ENCODE assay signal across 17 cellular contexts in genomic region chr5:141680178-141680577, GRCh38. TPM values are rescaled to one million over a fixed set of nuclear protein-coding genes. Genes with fewer than 3 reads are reported as not detected.
DNase-seq lines count a peak whose midpoint lies in the region; ATAC-seq, FAIRE-seq and TF ChIP-seq lines count a peak whose summit lies in the region.
"Had no signal": no experiment of that assay in that cellular context is flagged by ENCODE, and none has a peak within 500 bp of the region (broad histone marks: within the 10 kb centered on the region; RNA-seq: fewer than 3 reads in every experiment).

No MANE protein-coding gene starts in this region.

- intact Hi-C loops in left ventricle myocardium inferior (cut with micrococcal nuclease): no loop called here
- intact Hi-C loops in left ventricle myocardium superior (cut with micrococcal nuclease): no loop called here

- no peak for TF ChIP-seq POLR2A in H1 (IDR thresholded peaks at IDR 0.05; ENCODE audit: control extremely low read depth in 1 of 2, low read depth in 2 of 2, low read length in 2 of 2)
- no peak for TF ChIP-seq POLR2A in upper lobe of left lung (IDR thresholded peaks at IDR 0.05)

- no peak overlapping the region for H3K23ac ChIP-seq in H1 (ENCODE audit: insufficient read length)

- no peak overlapping the region; the same call in 1 of the 2 replicates for H2BK20ac ChIP-seq in H1 (ENCODE audit: low read length)

- H2BK5ac ChIP-seq in H1 (ENCODE audit: low read depth, low read length): peak overlapping the region; percentile 98; the same call in 1 of the 2 replicates

- no peak overlapping the region for H4K8ac ChIP-seq in H1 (ENCODE audit: extremely low read depth, insufficient read depth, low read length)

- H3K27ac ChIP-seq in left ventricle myocardium inferior (replicated peaks) (peak overlapping the region; percentile 95), H1 (ENCODE audit: low read depth, low read length) (no peak overlapping the region), mesodermal cell (ENCODE audit: low read depth, low read length, severe bottlenecking) (peak overlapping the region; percentile 97), upper lobe of left lung (peak overlapping the region; percentile 47 to 94 (median 61))

- no peak overlapping the region for H2BK120ac ChIP-seq in H1 (replicated peaks; ENCODE audit: low read depth, low read length)

- no peak overlapping the region for H3K9ac ChIP-seq in H1 (replicated peaks in 1 of 4; ENCODE audit: extremely low read depth in 1 of 4, low read depth in 3 of 4, low read length in 3 of 4)

- H3K27me3 ChIP-seq in left ventricle myocardium inferior (ENCODE audit: low read depth) (no peaks in the 10 kb centered on the region), H1 (replicated peaks in 1 of 4; ENCODE audit: control insufficient read depth in 3 of 4, extremely low read depth in 1 of 4, insufficient read depth in 3 of 4, low read length in 3 of 4) (no peaks in the 10 kb centered on the region), upper lobe of left lung (no peaks in the 10 kb centered on the region)

- no peak for TF ChIP-seq RAD21 in H1 (IDR thresholded peaks at IDR 0.05 in 1 of 2, conservative IDR thresholded peaks at IDR 0.05 in 1 of 2; ENCODE audit: low read depth in 2 of 2, low read length in 2 of 2)

- no peak overlapping the region for H3K14ac ChIP-seq in H1 (ENCODE audit: insufficient read length)

- no peaks in the 10 kb centered on the region; the same call in 1 of the 2 replicates for H3K79me1 ChIP-seq in H1 (ENCODE audit: low read depth, low read length)

- POLR2A ChIA-PET in H1 (lab: Charles Lee; ENCODE audit: partially characterized antibody): interaction anchor here (0.8 to 3.8 kb wide), 6 partner anchors 11 to 280 kb away, joined by 3 to 18 read pairs (median 4); partner anchors contain the start of genes DELE1, HDAC3, PCDH1 and RELL2
- POLR2A ChIA-PET in activated CD4-positive, alpha-beta T cell treated with anti-CD3 and anti-CD28 coated beads, Interleukin-2, amount 10 ng/mL, durations not matched to agents 7 days and 5 days (lab: Charles Lee): no interaction called here

- H3K4me1 ChIP-seq in left ventricle myocardium inferior (peaks cover 68% of the 10 kb centered on the region), H1 (replicated peaks in 1 of 4; ENCODE audit: control insufficient read depth in 3 of 4, insufficient read depth in 4 of 4, low read length in 3 of 4) (peaks cover 10 to 33% (median 21%) of the 10 kb centered on the region in 4 experiments), mesodermal cell (ENCODE audit: control insufficient read depth, insufficient read depth, low read length, poor library complexity, severe bottlenecking) (peaks cover 31% of the 10 kb centered on the region), upper lobe of left lung (peaks cover 22 to 45% (median 39%) of the 10 kb centered on the region in 4 donors)

- peaks cover 3% of the 10 kb centered on the region for H3K27me3 Mint-ChIP-seq in activated CD4-positive, alpha-beta T cell treated with anti-CD3 and anti-CD28 coated beads, Interleukin-2, amount 10 ng/mL, durations not matched to agents 7 days and 5 days
- H3K27me3 Mint-ChIP-seq: CD4-positive, alpha-beta T cell had no signal

- H3K27ac Mint-ChIP-seq in activated CD4-positive, alpha-beta T cell treated with anti-CD3 and anti-CD28 coated beads, Interleukin-2, amount 10 ng/mL, durations not matched to agents 7 days and 5 days: no peak overlapping the region
- H3K27ac Mint-ChIP-seq: activated CD4-positive, alpha-beta T cell treated with anti-CD3 and anti-CD28 coated beads for 36 hours; CD4-positive, alpha-beta T cell; stimulated activated naive B cell treated with anti-CD40 and anti-IgM and Interleukin-4, amounts not matched to agents 10 μg/mL and 1 μg/mL and 100 μg/mL, for 72 hours had no signal

- 95% methylated on average over 15 of the region's 16 CpGs; no CpG with 5 or more reads in 1 of the 2 experiments for WGBS in H1 (ENCODE audit: extremely low coverage in 1 of 2, insufficient coverage in 1 of 2, insufficient read length in 1 of 2, insufficient replicate concordance in 2 of 2, low coverage in 1 of 2, low lambda C conversion rate in 2 of 2, missing lambda C conversion rate in 1 of 2), 2 experiments
- WGBS in mesodermal cell (ENCODE audit: insufficient coverage in 2 of 2), 2 experiments: 91 to 93% methylated on average over 16 of the region's 16 CpGs
- WGBS in upper lobe of left lung, 2 donors: 47 to 81% methylated on average over 3 to 8 of the region's 16 CpGs

- H3K4me3 ChIP-seq in left ventricle myocardium inferior (peak overlapping the region; percentile 75), H1 (ENCODE audit: extremely low read depth in 1 of 4, insufficient read depth in 2 of 4, low read depth in 3 of 4, low read length in 4 of 4) (peak overlapping the region in 1 of 4 experiments; percentile 73; a peak in 1 of 8 replicates), mesodermal cell (ENCODE audit: extremely low read depth, insufficient read depth, low read length, poor library complexity, severe bottlenecking) (peak overlapping the region; percentile 50), upper lobe of left lung (peak overlapping the region in 3 of 4 donors; percentile 29 to 78 (median 60))

- peak overlapping the region; percentile 91 for H4K91ac ChIP-seq in H1 (replicated peaks; ENCODE audit: insufficient read length, low read length)

- peak overlapping the region; percentile 82; the same call in 1 of the 2 replicates for H2AK5ac ChIP-seq in H1 (ENCODE audit: low read depth, low read length)

- DNase-seq in left ventricle myocardium inferior (no peak), left ventricle myocardium superior (no peak), H1 (ENCODE audit: low read depth in 1 of 2, low spot score in 2 of 2) (no peak), upper lobe of left lung (no peak), NAMALWA (ENCODE audit: low spot score) (no peak)
- no peak for DNase-seq in activated CD4-positive, alpha-beta T cell treated with anti-CD3 and anti-CD28 coated beads, Interleukin-2, amount 10 ng/mL, durations not matched to agents 7 days and 5 days
- DNase-seq: activated CD4-positive, alpha-beta T cell treated with anti-CD3 and anti-CD28 coated beads for 36 hours; activated effector memory CD4-positive, alpha-beta T cell treated with Interleukin-2 at 50 U/mL for 16 hours; CD4-positive, alpha-beta T cell; DND-41; effector memory CD4-positive, alpha-beta T cell; stimulated activated naive B cell treated with anti-CD40 and anti-IgM and Interleukin-4, amounts not matched to agents 10 μg/mL and 1 μg/mL and 100 μg/mL, for 72 hours had no signal

- H3K56ac ChIP-seq in H1 (replicated peaks; ENCODE audit: insufficient read length, low read depth, low read length): no peak overlapping the region

- H2BK15ac ChIP-seq in H1 (ENCODE audit: low read length): peak overlapping the region; percentile 6; the same call in 1 of the 2 replicates

- H3K36me3 ChIP-seq in left ventricle myocardium inferior (peaks cover 16% of the 10 kb centered on the region), H1 (ENCODE audit: control insufficient read depth in 2 of 4, insufficient read depth in 4 of 4, low read length in 3 of 4) (peaks cover 0 to 10% (median 2%) of the 10 kb centered on the region in 4 experiments; a peak in 5 of 8 replicates), mesodermal cell (ENCODE audit: control insufficient read depth, insufficient read depth, low read length) (peaks cover 29% of the 10 kb centered on the region), upper lobe of left lung (peaks cover 0 to 16% (median 0%) of the 10 kb centered on the region in 4 donors)
- H3K36me3 ChIP-seq: HAP-1 had no signal

- H2AFZ ChIP-seq in H1 (ENCODE audit: low read length): no peak overlapping the region

- peak overlapping the region; percentile 85; the same call in 1 of the 2 replicates for H2BK12ac ChIP-seq in H1 (ENCODE audit: low read depth, low read length)

- H3K4me3 Mint-ChIP-seq in activated CD4-positive, alpha-beta T cell treated with anti-CD3 and anti-CD28 coated beads, Interleukin-2, amount 10 ng/mL, durations not matched to agents 7 days and 5 days: no peak overlapping the region
- H3K4me3 Mint-ChIP-seq: activated CD4-positive, alpha-beta T cell treated with anti-CD3 and anti-CD28 coated beads for 36 hours had no signal

- no peaks in the 10 kb centered on the region for H4K20me1 ChIP-seq in H1 (replicated peaks in 1 of 2; ENCODE audit: control insufficient read depth in 1 of 2, insufficient read depth in 2 of 2, low read length in 2 of 2)

- peak overlapping the region; percentile 56; the same call in 1 of the 2 replicates for H3K18ac ChIP-seq in H1 (ENCODE audit: extremely low read depth, low read length)

- no peak for FAIRE-seq in H1 (lab: Jason Lieb, UNC)
- FAIRE-seq: A549, GM18507 had no signal

- H4K5ac ChIP-seq in H1 (ENCODE audit: insufficient read length, low read depth, low read length): peak overlapping the region; percentile 16

- H3K79me2 ChIP-seq in H1 (ENCODE audit: control insufficient read depth in 1 of 2, insufficient read depth in 2 of 2, low read length in 2 of 2): peaks cover 0 to 6% of the 10 kb centered on the region in 2 experiments; a peak in 1 of 4 replicates

- no peak for TF ChIP-seq EP300 in H1 (IDR thresholded peaks at IDR 0.05; ENCODE audit: borderline replicate concordance in 1 of 2, low read depth in 2 of 2, low read length in 2 of 2)
- TF ChIP-seq EP300 in upper lobe of left lung (IDR thresholded peaks at IDR 0.05): no peak

- H3K9me3 Mint-ChIP-seq in activated CD4-positive, alpha-beta T cell treated with anti-CD3 and anti-CD28 coated beads, Interleukin-2, amount 10 ng/mL, durations not matched to agents 7 days and 5 days: no peaks in the 10 kb centered on the region
- H3K9me3 Mint-ChIP-seq: CD4-positive, alpha-beta T cell; stimulated activated naive B cell treated with anti-CD40 and anti-IgM and Interleukin-4, amounts not matched to agents 10 μg/mL and 1 μg/mL and 100 μg/mL, for 72 hours had no signal

- no peaks in the 10 kb centered on the region for H3K9me3 ChIP-seq in left ventricle myocardium inferior (replicated peaks)
- no peaks in the 10 kb centered on the region for H3K9me3 ChIP-seq in H1 (ENCODE audit: insufficient read depth in 2 of 2, low read depth in 1 of 2, low read length in 1 of 2)
- H3K9me3 ChIP-seq in mesodermal cell (ENCODE audit: control insufficient read depth, low read length): no peaks in the 10 kb centered on the region
- H3K9me3 ChIP-seq in upper lobe of left lung: no peaks in the 10 kb centered on the region
- H3K9me3 ChIP-seq: A549, HAP-1 had no signal

- no peaks in the 10 kb centered on the region for H3K36me3 Mint-ChIP-seq in activated CD4-positive, alpha-beta T cell treated with anti-CD3 and anti-CD28 coated beads, Interleukin-2, amount 10 ng/mL, durations not matched to agents 7 days and 5 days (ENCODE audit: low read depth)

- H3K4me2 ChIP-seq in H1 (ENCODE audit: insufficient read depth in 1 of 2, low read depth in 2 of 2, low read length in 2 of 2): peak overlapping the region; percentile 88 to 97; a peak in 3 of 4 replicates

- H3K4ac ChIP-seq in H1 (replicated peaks; ENCODE audit: insufficient read length, low read depth, low read length): peak overlapping the region; percentile 95

- peaks cover 16% of the 10 kb centered on the region for H3K23me2 ChIP-seq in H1 (ENCODE audit: low read depth, low read length)

- ATAC-seq in left ventricle myocardium superior (no peak), upper lobe of left lung (ENCODE audit: low FRiP score in 2 of 2) (no peak), GM19328 (IDR thresholded peaks at IDR 0.05; ENCODE audit: unreplicated experiment) (no peak)
- ATAC-seq: activated CD4-positive, alpha-beta T cell treated with anti-CD3 and anti-CD28 coated beads for 36 hours; stimulated activated naive B cell treated with anti-CD40 and anti-IgM and Interleukin-4, amounts not matched to agents 10 μg/mL and 1 μg/mL and 100 μg/mL, for 72 hours had no signal

- peaks cover 35% of the 10 kb centered on the region for H3K4me1 Mint-ChIP-seq in activated CD4-positive, alpha-beta T cell treated with anti-CD3 and anti-CD28 coated beads, Interleukin-2, amount 10 ng/mL, durations not matched to agents 7 days and 5 days

- CTCF ChIA-PET in H1 (lab: Charles Lee; ENCODE audit: partially characterized antibody): interaction anchor here (0.6 to 7.3 kb wide), 4 partner anchors 13 to 261 kb away, joined by 3 to 59 read pairs (median 12); partner anchors contain the start of gene PCDH1
- CTCF ChIA-PET in activated CD4-positive, alpha-beta T cell treated with anti-CD3 and anti-CD28 coated beads, Interleukin-2, amount 10 ng/mL, durations not matched to agents 7 days and 5 days (lab: Charles Lee): interaction anchor here (1.2 to 5.9 kb wide), 4 partner anchors 11 to 163 kb away, joined by 3 to 43 read pairs (median 4); no protein-coding TSS in a partner anchor

- no peak for TF ChIP-seq CTCF in left ventricle myocardium inferior (IDR thresholded peaks at IDR 0.05; ENCODE audit: borderline replicate concordance)
- TF ChIP-seq CTCF in H1 (IDR thresholded peaks at IDR 0.05; ENCODE audit: control extremely low read depth in 1 of 3, insufficient read depth in 1 of 3, low read depth in 1 of 3, low read length in 3 of 3): no peak
- TF ChIP-seq CTCF in upper lobe of left lung (IDR thresholded peaks at IDR 0.05): no peak

RNA-seq across cellular contexts. Expression of gene ARAP3, which starts 1.9 kb away (rescaled TPM):
- total RNA-seq in left ventricle myocardium inferior (15.2 TPM), left ventricle myocardium superior (13.2 TPM), upper lobe of left lung (10 to 100 TPM; 10.1 to 43.0 (median 27.7) TPM)
- total RNA-seq in H1 (2021; fragmentation: NEBNext Ultra II Directional; extraction: Animal tissue kit (Norgen Biotek cat#: 25700)): 45.7 and 48.6 TPM in 2 replicates
- polyA plus RNA-seq in H1 (2011; rRNA removed): 14.4 and 19.7 TPM in 2 replicates
- 15.0 TPM for polyA plus RNA-seq in H1 (2011; cell fraction: cytosol; rRNA removed)
- polyA plus RNA-seq in H1 (2011; cell fraction: nucleus; rRNA removed): 74.7 TPM
- 34.7 to 39.3 TPM (median 37.2 TPM) in 4 replicates for polyA plus RNA-seq in H1 (2012, experiment 1 of 2)
- polyA plus RNA-seq in H1 (2012, experiment 2 of 2): 33.8 TPM
- 27.3 TPM for polyA plus RNA-seq in H1 (2013, experiment 1 of 2)
- 25.0 TPM for polyA plus RNA-seq in H1 (2013, experiment 2 of 2)
- 20.9 and 22.2 TPM in 2 replicates for polyA minus RNA-seq in H1 (2011; rRNA and poly(A)+ RNA removed)
- 20.5 TPM for polyA minus RNA-seq in H1 (2011; cell fraction: cytosol; rRNA and poly(A)+ RNA removed)
- 27.6 TPM for polyA minus RNA-seq in H1 (2011; cell fraction: nucleus; rRNA and poly(A)+ RNA removed)
- 68.5 TPM for polyA plus RNA-seq in mesodermal cell (2013, experiment 1 of 2)
- 47.6 TPM for polyA plus RNA-seq in mesodermal cell (2013, experiment 2 of 2)
- 1 to 10 TPM; 4.2 to 4.6 TPM for total RNA-seq in activated CD4-positive, alpha-beta T cell treated with anti-CD3 and anti-CD28 coated beads, Interleukin-2, amount 10 ng/mL, durations not matched to agents 7 days and 5 days

RNA-seq across cellular contexts. Expression of gene FCHSD1, which starts 29.0 kb away (rescaled TPM):
- total RNA-seq in left ventricle myocardium inferior: 4.7 TPM
- total RNA-seq in left ventricle myocardium superior: 3.7 TPM
- total RNA-seq in H1 (2021; fragmentation: NEBNext Ultra II Directional; extraction: Animal tissue kit (Norgen Biotek cat#: 25700)): 30.1 and 32.2 TPM in 2 replicates
- 22.0 and 36.8 TPM in 2 replicates for polyA plus RNA-seq in H1 (2011; rRNA removed)
- 51.4 TPM for polyA plus RNA-seq in H1 (2011; cell fraction: cytosol; rRNA removed)
- 345 TPM for polyA plus RNA-seq in H1 (2011; cell fraction: nucleus; rRNA removed)
- 26.3 to 30.1 TPM (median 27.0 TPM) in 4 replicates for polyA plus RNA-seq in H1 (2012, experiment 1 of 2)
- 13.2 TPM for polyA plus RNA-seq in H1 (2012, experiment 2 of 2)
- 22.6 TPM for polyA plus RNA-seq in H1 (2013, experiment 1 of 2)
- polyA plus RNA-seq in H1 (2013, experiment 2 of 2): 19.8 TPM
- 16.2 and 17.4 TPM in 2 replicates for polyA minus RNA-seq in H1 (2011; rRNA and poly(A)+ RNA removed)
- polyA minus RNA-seq in H1 (2011; cell fraction: cytosol; rRNA and poly(A)+ RNA removed): 15.9 TPM
- polyA minus RNA-seq in H1 (2011; cell fraction: nucleus; rRNA and poly(A)+ RNA removed): 56.3 TPM
- 41.5 TPM for polyA plus RNA-seq in mesodermal cell (2013, experiment 1 of 2)
- 27.4 TPM for polyA plus RNA-seq in mesodermal cell (2013, experiment 2 of 2)
- total RNA-seq in upper lobe of left lung: 100 to 1,000 TPM in 1 of 6 donors, 10 to 100 TPM in 5; 10.2 to 106 (median 32.7) TPM
- 10 to 100 TPM; 58.0 to 59.3 TPM for total RNA-seq in activated CD4-positive, alpha-beta T cell treated with anti-CD3 and anti-CD28 coated beads, Interleukin-2, amount 10 ng/mL, durations not matched to agents 7 days and 5 days

RNA-seq across cellular contexts. Expression of gene RELL2, which starts 43.4 kb away (rescaled TPM):
- total RNA-seq in left ventricle myocardium inferior: 1.0 TPM
- total RNA-seq in left ventricle myocardium superior: 0.55 TPM
- total RNA-seq in H1 (2021; fragmentation: NEBNext Ultra II Directional; extraction: Animal tissue kit (Norgen Biotek cat#: 25700)): 18.6 and 19.2 TPM in 2 replicates
- 23.7 and 33.1 TPM in 2 replicates for polyA plus RNA-seq in H1 (2011; rRNA removed)
- 31.2 TPM for polyA plus RNA-seq in H1 (2011; cell fraction: cytosol; rRNA removed)
- polyA plus RNA-seq in H1 (2011; cell fraction: nucleus; rRNA removed): 117 TPM
- polyA plus RNA-seq in H1 (2012, experiment 1 of 2): 12.5 to 21.6 TPM (median 17.8 TPM) in 4 replicates
- polyA plus RNA-seq in H1 (2012, experiment 2 of 2): 17.0 TPM
- 19.0 TPM for polyA plus RNA-seq in H1 (2013, experiment 1 of 2)
- 17.6 TPM for polyA plus RNA-seq in H1 (2013, experiment 2 of 2)
- 11.9 and 13.3 TPM in 2 replicates for polyA minus RNA-seq in H1 (2011; rRNA and poly(A)+ RNA removed)
- polyA minus RNA-seq in H1 (2011; cell fraction: cytosol; rRNA and poly(A)+ RNA removed): 7.9 TPM
- 18.7 TPM for polyA minus RNA-seq in H1 (2011; cell fraction: nucleus; rRNA and poly(A)+ RNA removed)
- 4.5 TPM for polyA plus RNA-seq in mesodermal cell (2013, experiment 1 of 2)
- 4.4 TPM for polyA plus RNA-seq in mesodermal cell (2013, experiment 2 of 2)
- 1 to 10 TPM; 2.6 to 9.4 (median 6.5) TPM for total RNA-seq in upper lobe of left lung
- total RNA-seq in activated CD4-positive, alpha-beta T cell treated with anti-CD3 and anti-CD28 coated beads, Interleukin-2, amount 10 ng/mL, durations not matched to agents 7 days and 5 days: 10 to 100 TPM; 25.1 to 26.9 TPM

RNA-seq across cellular contexts. Expression of gene HDAC3, which starts 43.5 kb away (rescaled TPM):
- total RNA-seq in left ventricle myocardium inferior: 27.4 TPM
- 28.9 TPM for total RNA-seq in left ventricle myocardium superior
- total RNA-seq in H1 (2021; fragmentation: NEBNext Ultra II Directional; extraction: Animal tissue kit (Norgen Biotek cat#: 25700)): 98.5 and 99.0 TPM in 2 replicates
- polyA plus RNA-seq in H1 (2011; rRNA removed): 120 and 124 TPM in 2 replicates
- 136 TPM for polyA plus RNA-seq in H1 (2011; cell fraction: cytosol; rRNA removed)
- polyA plus RNA-seq in H1 (2011; cell fraction: nucleus; rRNA removed): 146 TPM
- 97.2 to 108 TPM (median 102 TPM) in 4 replicates for polyA plus RNA-seq in H1 (2012, experiment 1 of 2)
- 126 TPM for polyA plus RNA-seq in H1 (2012, experiment 2 of 2)
- 75.7 TPM for polyA plus RNA-seq in H1 (2013, experiment 1 of 2)
- 75.1 TPM for polyA plus RNA-seq in H1 (2013, experiment 2 of 2)
- 143 and 172 TPM in 2 replicates for polyA minus RNA-seq in H1 (2011; rRNA and poly(A)+ RNA removed)
- 76.8 TPM for polyA minus RNA-seq in H1 (2011; cell fraction: cytosol; rRNA and poly(A)+ RNA removed)
- 65.7 TPM for polyA minus RNA-seq in H1 (2011; cell fraction: nucleus; rRNA and poly(A)+ RNA removed)
- 72.4 TPM for polyA plus RNA-seq in mesodermal cell (2013, experiment 1 of 2)
- 66.4 TPM for polyA plus RNA-seq in mesodermal cell (2013, experiment 2 of 2)
- 10 to 100 TPM; 37.2 to 76.5 (median 47.6) TPM for total RNA-seq in upper lobe of left lung
- 10 to 100 TPM; 70.2 to 73.9 TPM for total RNA-seq in activated CD4-positive, alpha-beta T cell treated with anti-CD3 and anti-CD28 coated beads, Interleukin-2, amount 10 ng/mL, durations not matched to agents 7 days and 5 days
